In the genomic region with DNA sequence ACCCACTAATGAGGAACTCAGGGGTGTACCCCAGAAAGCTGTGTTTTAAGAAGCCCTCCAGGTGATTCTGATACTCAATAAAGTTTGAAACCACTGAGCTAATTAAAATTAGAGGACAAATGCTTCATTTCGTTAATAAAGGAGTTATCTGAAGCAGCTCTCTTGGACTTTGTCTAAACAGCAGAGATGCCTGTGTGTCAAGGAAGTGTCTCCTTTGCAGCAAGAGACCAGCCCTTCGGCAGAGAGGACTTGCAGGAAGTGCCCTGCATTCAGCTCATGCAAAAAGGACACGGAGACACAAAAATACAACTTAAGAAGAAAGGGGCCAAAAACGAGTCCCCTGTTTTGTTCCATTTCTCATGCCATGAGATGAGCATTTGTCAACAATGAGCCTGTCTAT, we compare ENCODE assay signal across 19 cellular contexts.
DNase-seq lines count a peak whose midpoint lies in the region; ATAC-seq and TF ChIP-seq lines count a peak whose summit lies in the region.
"Had no signal": no experiment of that assay in that cellular context is flagged by ENCODE, and none has a peak within 500 bp of the region (broad histone marks: within the 10 kb centered on the region; RNA-seq: fewer than 3 reads in every experiment).

No MANE protein-coding gene starts in this region.

- no peaks in the 10 kb centered on the region for H3K27me3 ChIP-seq in osteoblast (ENCODE audit: insufficient read depth, low read length)
- H3K27me3 ChIP-seq: thyroid gland had no signal

- H3K27ac ChIP-seq in coronary artery (peak overlapping the region; percentile 80 to 84), osteoblast (ENCODE audit: low read depth, low read length) (peak overlapping the region; percentile 87)
- H3K27ac ChIP-seq: SK-N-MC had no signal

- H3K4me3 ChIP-seq in coronary artery (no peak overlapping the region), osteoblast (ENCODE audit: insufficient read depth, low read length) (no peak overlapping the region)
- H3K4me3 ChIP-seq: dorsolateral prefrontal cortex, SK-N-MC, thyroid gland had no signal

- no peaks in the 10 kb centered on the region for H3K9me3 ChIP-seq in osteoblast (ENCODE audit: low read depth, low read length)
- H3K9me3 ChIP-seq: thyroid gland had no signal

- no peak overlapping the region for H2AFZ ChIP-seq in osteoblast (ENCODE audit: low read length)

- no peaks in the 10 kb centered on the region for H4K20me1 ChIP-seq in osteoblast (ENCODE audit: insufficient read depth, low read length)

- intact Hi-C loops in natural killer cell (cut with micrococcal nuclease), result no loop called here

- peaks cover 19% of the 10 kb centered on the region for H3K36me3 ChIP-seq in osteoblast (ENCODE audit: insufficient read depth, low read length)
- H3K36me3 ChIP-seq: thyroid gland had no signal

- peaks cover 59% of the 10 kb centered on the region for H3K4me1 ChIP-seq in osteoblast (ENCODE audit: insufficient read depth, low read length)

- no peaks in the 10 kb centered on the region for H3K9me3 Mint-ChIP-seq in natural killer cell treated with Interleukin-12 subunit alpha and Interleukin-12 subunit beta and Interleukin-15 and Interleukin-18, amount 100 ng/mL, for 72 hours
- H3K9me3 Mint-ChIP-seq in natural killer cell (no peaks in the 10 kb centered on the region), T-cell (no peaks in the 10 kb centered on the region)
- H3K9me3 Mint-ChIP-seq: activated naive CD8-positive, alpha-beta T cell treated with anti-CD3 and anti-CD28 coated beads, Interleukin-2, amount 10 ng/mL, durations not matched to agents 7 days and 5 days; naive B cell had no signal

- no peaks in the 10 kb centered on the region for H3K79me2 ChIP-seq in osteoblast (ENCODE audit: insufficient read depth, low read length)

- H3K4me1 Mint-ChIP-seq in natural killer cell treated with Interleukin-12 subunit alpha and Interleukin-12 subunit beta and Interleukin-15 and Interleukin-18, amount 100 ng/mL, for 72 hours (ENCODE audit: low read depth in 2 of 2), result no peaks in the 10 kb centered on the region
- peaks cover 0 to 5% of the 10 kb centered on the region in 2 donors for H3K4me1 Mint-ChIP-seq in natural killer cell
- no peaks in the 10 kb centered on the region for H3K4me1 Mint-ChIP-seq in T-cell
- H3K4me1 Mint-ChIP-seq: activated naive CD8-positive, alpha-beta T cell treated with anti-CD3 and anti-CD28 coated beads, Interleukin-2, amount 10 ng/mL, durations not matched to agents 7 days and 5 days had no signal

- no peak overlapping the region for H3K4me3 Mint-ChIP-seq in natural killer cell treated with Interleukin-12 subunit alpha and Interleukin-12 subunit beta and Interleukin-15 and Interleukin-18, amount 100 ng/mL, for 72 hours
- no peak overlapping the region for H3K4me3 Mint-ChIP-seq in natural killer cell
- no peak overlapping the region for H3K4me3 Mint-ChIP-seq in T-cell
- H3K4me3 Mint-ChIP-seq: activated naive CD8-positive, alpha-beta T cell treated with anti-CD3 and anti-CD28 coated beads, Interleukin-2, amount 10 ng/mL, durations not matched to agents 7 days and 5 days; naive B cell had no signal

- H3K4me2 ChIP-seq in osteoblast (ENCODE audit: insufficient read depth, low read length), result no peak overlapping the region

- H3K27ac Mint-ChIP-seq in natural killer cell treated with Interleukin-12 subunit alpha and Interleukin-12 subunit beta and Interleukin-15 and Interleukin-18, amount 100 ng/mL, for 72 hours, result no peak overlapping the region
- no peak overlapping the region for H3K27ac Mint-ChIP-seq in natural killer cell
- H3K27ac Mint-ChIP-seq in T-cell, result no peak overlapping the region
- H3K27ac Mint-ChIP-seq: activated naive CD8-positive, alpha-beta T cell treated with anti-CD3 and anti-CD28 coated beads, Interleukin-2, amount 10 ng/mL, durations not matched to agents 7 days and 5 days had no signal

- no peak for ATAC-seq in natural killer cell treated with Interleukin-12 subunit alpha and Interleukin-12 subunit beta and Interleukin-15 and Interleukin-18, amount 100 ng/mL, for 72 hours
- no peak for ATAC-seq in natural killer cell
- ATAC-seq in T-cell (replicated peaks in 1 of 4), result no peak

- peaks cover 26 to 50% of the 10 kb centered on the region in 2 donors for H3K27me3 Mint-ChIP-seq in natural killer cell treated with Interleukin-12 subunit alpha and Interleukin-12 subunit beta and Interleukin-15 and Interleukin-18, amount 100 ng/mL, for 72 hours
- H3K27me3 Mint-ChIP-seq in natural killer cell (ENCODE audit: low read depth in 2 of 2), result peaks cover 16 to 28% of the 10 kb centered on the region in 2 donors
- H3K27me3 Mint-ChIP-seq in T-cell, result peaks cover 15 to 42% of the 10 kb centered on the region in 2 donors

- no peak for TF ChIP-seq CTCF in natural killer cell (IDR thresholded peaks at IDR 0.05)
- no peak for TF ChIP-seq CTCF in coronary artery (IDR thresholded peaks at IDR 0.05)
- no peak for TF ChIP-seq CTCF in osteoblast (IDR thresholded peaks at IDR 0.05; ENCODE audit: extremely low read depth, low read depth, low read length)

- CTCF ChIA-PET in T-cell (lab: Charles Lee), result no interaction called here

- POLR2A ChIA-PET in T-cell (lab: Charles Lee), result no interaction called here

- H3K36me3 Mint-ChIP-seq in natural killer cell treated with Interleukin-12 subunit alpha and Interleukin-12 subunit beta and Interleukin-15 and Interleukin-18, amount 100 ng/mL, for 72 hours, result no peaks in the 10 kb centered on the region
- H3K36me3 Mint-ChIP-seq in natural killer cell, result no peaks in the 10 kb centered on the region
- H3K36me3 Mint-ChIP-seq in T-cell, result no peaks in the 10 kb centered on the region
- H3K36me3 Mint-ChIP-seq: activated naive CD8-positive, alpha-beta T cell treated with anti-CD3 and anti-CD28 coated beads, Interleukin-2, amount 10 ng/mL, durations not matched to agents 7 days and 5 days; naive B cell had no signal

- DNase-seq in natural killer cell treated with Interleukin-12 subunit alpha and Interleukin-12 subunit beta and Interleukin-15 and Interleukin-18, amount 100 ng/mL, for 72 hours (ENCODE audit: low spot score), result peak; percentile 10
- no peak for DNase-seq in natural killer cell
- DNase-seq in coronary artery (ENCODE audit: low spot score), result no peak
- DNase-seq in osteoblast (ENCODE audit: insufficient read length, low spot score, missing footprints), result no peak
- no peak for DNase-seq in kidney tubule cell (ENCODE audit: low spot score)
- no peak for DNase-seq in T-cell
- no peak for DNase-seq in NCI-H69 (lab: John Stamatoyannopoulos, UW)
- DNase-seq in cerebellum (ENCODE audit: low spot score), result no peak
- DNase-seq: activated CD4-positive, CD25-positive, alpha-beta regulatory T cell treated with anti-CD3 and anti-CD28 coated beads, Interleukin-2, amount 50 U/mL, for 72 hours; activated naive CD8-positive, alpha-beta T cell treated with anti-CD3 and anti-CD28 coated beads, Interleukin-2, amount 10 ng/mL, durations not matched to agents 7 days and 5 days; dorsolateral prefrontal cortex; left ventricle myocardium superior; naive B cell; NCI-H1105 treated with DMSO at 0.1 percent for 48 hours; NCI-H2171; NCI-H774; T1000; thyroid gland had no signal
